Comparison of ENCODE assay signal across 8 cellular contexts in genomic region chr14:85532981-85533820, GRCh38. TPM values are rescaled to one million over a fixed set of nuclear protein-coding genes. Genes with fewer than 3 reads are reported as not detected.
DNase-seq lines count a peak whose midpoint lies in the region; ATAC-seq and TF ChIP-seq lines count a peak whose summit lies in the region.

No MANE protein-coding gene starts in this region.

- no peaks in the 10 kb centered on the region for H3K9me3 Mint-ChIP-seq in type B pancreatic cell

- peaks cover under 1% of the 10 kb centered on the region for H3K36me3 Mint-ChIP-seq in type B pancreatic cell

- peak overlapping the region; percentile 50 for H3K27ac Mint-ChIP-seq in type B pancreatic cell

- peak; percentile 10 for DNase-seq in GM13976 (ENCODE audit: low spot score)
- peak; percentile 51 for DNase-seq in NCI-H748 treated with DMSO at 0.1 percent for 48 hours (lab: John Stamatoyannopoulos, UW)
- no peak for DNase-seq in epithelial cell of proximal tubule (ENCODE audit: low read depth)
- peak; percentile 75 for DNase-seq in medulla oblongata (ENCODE audit: extremely low spot score)
- peak; percentile 77 for DNase-seq in type B pancreatic cell (ENCODE audit: extremely low spot score, unreplicated experiment)
- DNase-seq in activated CD4-positive, CD25-positive, alpha-beta regulatory T cell (lab: John Stamatoyannopoulos, UW), result no peak

- peak overlapping the region; percentile 27 for H3K4me3 ChIP-seq in epithelial cell of proximal tubule (ENCODE audit: low read depth, low read length)

- in situ Hi-C loops in GM13976 (cut with MboI; ENCODE audit: low sequenced_read_pairs, unreplicated experiment), result no loop called here

- peaks cover 79% of the 10 kb centered on the region for H3K27me3 Mint-ChIP-seq in type B pancreatic cell

- H3K4me3 Mint-ChIP-seq in type B pancreatic cell, result peak overlapping the region; percentile 97

- TF ChIP-seq CTCF in GM13976 (IDR thresholded peaks at IDR 0.05; ENCODE audit: borderline replicate concordance, control extremely low read depth, extremely low read depth, insufficient read depth, missing control alignments) (no peak), epithelial cell of proximal tubule (conservative IDR thresholded peaks at IDR 0.05; ENCODE audit: low read depth, low read length) (no peak), type B pancreatic cell (conservative IDR thresholded peaks at IDR 0.05) (no peak)

- H3K4me1 Mint-ChIP-seq in type B pancreatic cell (ENCODE audit: unreplicated experiment), result peaks cover 19% of the 10 kb centered on the region

- ATAC-seq in HG03439 (IDR thresholded peaks at IDR 0.05; ENCODE audit: unreplicated experiment) (no peak), HG02571 (IDR thresholded peaks at IDR 0.05; ENCODE audit: unreplicated experiment) (no peak)

RNA-seq across cellular contexts. Expression of gene FLRT2, which starts 3.3 kb away (rescaled TPM):
- total RNA-seq in epithelial cell of proximal tubule (0.07 and 0.17 TPM in 2 replicates), type B pancreatic cell (ENCODE audit: low replicate concordance) (30.3 and 127 TPM in 2 replicates)

Comparison
In these comparisons a context has a peak if more than half of its experiments do, and no peak if none do; other contexts are left out.
1. DNase-seq: peak in GM13976 (single experiment), NCI-H748 treated with DMSO at 0.1 percent for 48 hours (single experiment), medulla oblongata (single experiment) and type B pancreatic cell (single experiment); none in epithelial cell of proximal tubule (single experiment) and activated CD4-positive, CD25-positive, alpha-beta regulatory T cell (0 of 4).
2. RNA of gene FLRT2, which starts 3.3 kb away (total RNA-seq): 30.3 to 127 TPM in type B pancreatic cell; 0.07 to 0.17 TPM in epithelial cell of proximal tubule; every median in the first group is over 10 times any median in the second.